Comparison of ENCODE assay signal across 35 cellular contexts in genomic region chr3:8942746-8943488, GRCh38. TPM values are rescaled to one million over a fixed set of nuclear protein-coding genes. Genes with fewer than 3 reads are reported as not detected.
A peak's percentile ranks its signal among the peaks of the same experiment; 100 is the strongest.
DNase-seq lines count a peak whose midpoint lies in the region; ATAC-seq and TF ChIP-seq lines count a peak whose summit lies in the region.
"Had no signal": no experiment of that assay in that cellular context is flagged by ENCODE, and none has a peak within 500 bp of the region (broad histone marks: within the 10 kb centered on the region; RNA-seq: fewer than 3 reads in every experiment).

No MANE protein-coding gene starts in this region.

- TF ChIP-seq CTCF in HEK293 (tag by site-specific recombination; IDR thresholded peaks at IDR 0.05), result no peak
- TF ChIP-seq CTCF in chondrocyte (IDR thresholded peaks at IDR 0.05), result no peak
- TF ChIP-seq CTCF in activated CD8-positive, alpha-beta T cell treated with anti-CD3 and anti-CD28 coated beads for 36 hours (IDR thresholded peaks at IDR 0.05), result no peak
- TF ChIP-seq CTCF in Peyer's patch (IDR thresholded peaks at IDR 0.05), result no peak
- TF ChIP-seq CTCF in stomach (IDR thresholded peaks at IDR 0.05), result no peak

- H3K9me3 ChIP-seq in HEK293 (ENCODE audit: control insufficient read depth, insufficient read depth, low read depth, low read length), result no peaks in the 10 kb centered on the region
- no peaks in the 10 kb centered on the region for H3K9me3 ChIP-seq in SJSA1 (replicated peaks)
- H3K9me3 ChIP-seq in Peyer's patch, result peaks cover 0 to 7% (median 0%) of the 10 kb centered on the region in 4 donors
- peaks cover 0 to 13% (median 2%) of the 10 kb centered on the region in 4 donors for H3K9me3 ChIP-seq in stomach
- H3K9me3 ChIP-seq: BE2C had no signal

- POLR2A ChIA-PET in HEK293 (lab: Yijun Ruan, JAX), result no interaction called here
- POLR2A ChIA-PET in activated CD8-positive, alpha-beta T cell treated with anti-CD3 and anti-CD28 coated beads for 36 hours (lab: Charles Lee), result no interaction called here

- no peak for ATAC-seq in activated CD8-positive, alpha-beta T cell treated with anti-CD3 and anti-CD28 coated beads for 36 hours
- ATAC-seq in GM18870 (IDR thresholded peaks at IDR 0.05; ENCODE audit: unreplicated experiment), result no peak
- ATAC-seq: A549; CD8-positive, alpha-beta T cell had no signal

- H3K27me3 ChIP-seq in SJSA1 (replicated peaks), result no peaks in the 10 kb centered on the region
- no peaks in the 10 kb centered on the region for H3K27me3 ChIP-seq in Peyer's patch
- no peaks in the 10 kb centered on the region for H3K27me3 ChIP-seq in stomach
- H3K27me3 ChIP-seq: BE2C; BLaER1; BLaER1 treated with 17β-estradiol and CSF1 and Interleukin-3, amounts not matched to agents 10 nM and 100 nM had no signal

- TF ChIP-seq EP300 in stomach (IDR thresholded peaks at IDR 0.05), result no peak

- no peak for TF ChIP-seq POLR2A in Peyer's patch (IDR thresholded peaks at IDR 0.05)
- TF ChIP-seq POLR2A in stomach (IDR thresholded peaks at IDR 0.05), result no peak

- peak; percentile 24 for DNase-seq in OCI-M1 (lab: John Stamatoyannopoulos, UW)
- peak; percentile 72 to 73 for DNase-seq in SJSA1 (ENCODE audit: low read depth in 1 of 2, low spot score in 2 of 2)
- DNase-seq in chondrocyte (ENCODE audit: low spot score), result no peak
- DNase-seq in activated CD8-positive, alpha-beta T cell treated with anti-CD3 and anti-CD28 coated beads for 36 hours, result no peak
- no peak for DNase-seq in Peyer's patch
- no peak for DNase-seq in stomach
- DNase-seq: 8988T; ACHN; AML-193; BE2C; C1 segment of cervical spinal cord; Caco-2; Calu3; CD4-positive, alpha-beta memory T cell; CD4-positive, alpha-beta T cell; CD4-positive, CD25-positive, alpha-beta regulatory T cell; CD8-positive, alpha-beta memory T cell; CD8-positive, alpha-beta T cell; COR-L47; DMS 273 treated with DMSO at 0.1 percent for 48 hours; DMS153; DMS53; DMS79; DMS79 treated with DMSO at 0.1 percent for 48 hours; DND-41; EL had no signal

- H3K27ac ChIP-seq in HEK293 (ENCODE audit: extremely low read depth, low read depth, low read length) (no peak overlapping the region), SJSA1 (peak overlapping the region; percentile 77), Peyer's patch (no peak overlapping the region), stomach (no peak overlapping the region)
- H3K27ac ChIP-seq: 22Rv1; A549; BLaER1; BLaER1 treated with 17β-estradiol and CSF1 and Interleukin-3, amounts not matched to agents 10 nM and 100 nM; C4-2B had no signal

- H3K4me3 Mint-ChIP-seq in chondrocyte (ENCODE audit: unreplicated experiment), result no peak overlapping the region
- H3K4me3 Mint-ChIP-seq in activated CD8-positive, alpha-beta T cell treated with anti-CD3 and anti-CD28 coated beads for 36 hours, result no peak overlapping the region
- H3K4me3 Mint-ChIP-seq: B cell; CD14-positive monocyte; CD4-positive, alpha-beta memory T cell; CD4-positive, alpha-beta T cell; CD4-positive, CD25-positive, alpha-beta regulatory T cell; CD8-positive, alpha-beta memory T cell; CD8-positive, alpha-beta T cell had no signal

- 85 to 91% (median 88%) methylated on average over 4 of the region's 4 CpGs for WGBS in stomach, 5 donors

- peaks cover 34% of the 10 kb centered on the region for H3K4me1 Mint-ChIP-seq in chondrocyte (ENCODE audit: low read depth)
- no peaks in the 10 kb centered on the region for H3K4me1 Mint-ChIP-seq in activated CD8-positive, alpha-beta T cell treated with anti-CD3 and anti-CD28 coated beads for 36 hours (ENCODE audit: low read depth)
- H3K4me1 Mint-ChIP-seq: B cell; CD14-positive monocyte; CD4-positive, alpha-beta memory T cell; CD4-positive, CD25-positive, alpha-beta regulatory T cell; CD8-positive, alpha-beta memory T cell had no signal

- H3K4me3 ChIP-seq in HEK293 (ENCODE audit: low read depth, low read length) (no peak overlapping the region), SJSA1 (no peak overlapping the region), Peyer's patch (no peak overlapping the region), stomach (no peak overlapping the region)
- H3K4me3 ChIP-seq: A549; BLaER1; BLaER1 treated with 17β-estradiol and CSF1 and Interleukin-3, amounts not matched to agents 10 nM and 100 nM had no signal

- peaks cover 33% of the 10 kb centered on the region for H3K36me3 Mint-ChIP-seq in chondrocyte (ENCODE audit: low read depth)
- peaks cover 59% of the 10 kb centered on the region for H3K36me3 Mint-ChIP-seq in activated CD8-positive, alpha-beta T cell treated with anti-CD3 and anti-CD28 coated beads for 36 hours (ENCODE audit: low read depth)

- peaks cover 17% of the 10 kb centered on the region for H3K9me3 Mint-ChIP-seq in chondrocyte (ENCODE audit: low read depth)
- H3K9me3 Mint-ChIP-seq in activated CD8-positive, alpha-beta T cell treated with anti-CD3 and anti-CD28 coated beads for 36 hours, result peaks cover 13% of the 10 kb centered on the region

- H3K4me1 ChIP-seq in HEK293 (ENCODE audit: control insufficient read depth, insufficient read depth, low read length) (no peaks in the 10 kb centered on the region), SJSA1 (replicated peaks) (peaks cover 68% of the 10 kb centered on the region), Peyer's patch (no peaks in the 10 kb centered on the region), stomach (no peaks in the 10 kb centered on the region)
- H3K4me1 ChIP-seq: BE2C, BLaER1, Caco-2 had no signal

- H3K27me3 Mint-ChIP-seq in chondrocyte (ENCODE audit: low read depth), result no peaks in the 10 kb centered on the region
- H3K27me3 Mint-ChIP-seq in activated CD8-positive, alpha-beta T cell treated with anti-CD3 and anti-CD28 coated beads for 36 hours, result no peaks in the 10 kb centered on the region
- H3K27me3 Mint-ChIP-seq: B cell; CD4-positive, alpha-beta memory T cell; CD4-positive, alpha-beta T cell; CD4-positive, CD25-positive, alpha-beta regulatory T cell; CD8-positive, alpha-beta memory T cell had no signal

- H3K27ac Mint-ChIP-seq in chondrocyte (ENCODE audit: unreplicated experiment), result peak overlapping the region; percentile 6
- H3K27ac Mint-ChIP-seq in activated CD8-positive, alpha-beta T cell treated with anti-CD3 and anti-CD28 coated beads for 36 hours, result no peak overlapping the region
- H3K27ac Mint-ChIP-seq: B cell; CD4-positive, alpha-beta memory T cell; CD4-positive, alpha-beta T cell; CD4-positive, CD25-positive, alpha-beta regulatory T cell; CD8-positive, alpha-beta T cell had no signal

- H3K36me3 ChIP-seq in HEK293 (ENCODE audit: control insufficient read depth in 2 of 2, insufficient read depth in 1 of 2, low read length in 2 of 2) (peaks cover 42 to 90% of the 10 kb centered on the region in 2 experiments), SJSA1 (peaks cover 72% of the 10 kb centered on the region), Peyer's patch (peaks cover 0 to 17% (median 0%) of the 10 kb centered on the region in 3 donors), stomach (peaks cover 10 to 71% (median 58%) of the 10 kb centered on the region in 4 donors)
- H3K36me3 ChIP-seq: BE2C had no signal

- intact Hi-C loops in activated CD8-positive, alpha-beta T cell treated with anti-CD3 and anti-CD28 coated beads for 36 hours (cut with micrococcal nuclease), result no loop called here
- intact Hi-C loops in stomach (cut with DNase I; ENCODE audit: low total_unique reads), result no loop called here

- CTCF ChIA-PET in HEK293 (lab: Yijun Ruan, JAX), result no interaction called here
- CTCF ChIA-PET in activated CD8-positive, alpha-beta T cell treated with anti-CD3 and anti-CD28 coated beads for 36 hours (lab: Charles Lee), result interaction anchor here (0.6 kb wide), 1 partner anchor 14 kb away, joined by 3 read pairs; no protein-coding TSS in a partner anchor

TF ChIP-seq in HEK293, 187 proteins besides CTCF, POLR2A, EP300 and RAD21:
- no peak for TF ChIP-seq ZSCAN23 (tag by site-specific recombination; IDR thresholded peaks at IDR 0.05)
- peak; percentile 85 for TF ChIP-seq SETDB1 (IDR thresholded peaks at IDR 0.05; ENCODE audit: insufficient read length, low read length)

RNA-seq across cellular contexts. Expression of gene RAD18, which starts 20.4 kb away (rescaled TPM):
- 25.5 and 25.6 TPM in 2 replicates for total RNA-seq in SJSA1 (2014; rRNA removed; shearing (Covaris generic))
- total RNA-seq in chondrocyte (9.1 to 22.2 TPM (median 9.7 TPM) in 3 replicates), Peyer's patch (10 to 100 TPM in 2 of 4 donors, 1 to 10 TPM in 2; 6.5 to 26.4 (median 10.3) TPM), stomach (10 to 100 TPM in 2 of 5 donors, 1 to 10 TPM in 3; 1.4 to 87.9 (median 9.0) TPM)
- total RNA-seq in activated CD8-positive, alpha-beta T cell treated with anti-CD3 and anti-CD28 coated beads for 36 hours, result 10 to 100 TPM; 47.4 to 50.3 TPM
- 1 to 10 TPM; 2.1 to 4.6 (median 2.2) TPM for polyA plus RNA-seq in stomach

Comparison
In these comparisons a context has a peak if more than half of its experiments do, and no peak if none do; other contexts are left out.
1. DNase-seq: peak in OCI-M1 (single experiment) and SJSA1 (2 of 2); none in chondrocyte (single experiment), activated CD8-positive, alpha-beta T cell treated with anti-CD3 and anti-CD28 coated beads for 36 hours (single experiment), Peyer's patch (0 of 3) and stomach (single experiment).